In the genomic region with DNA sequence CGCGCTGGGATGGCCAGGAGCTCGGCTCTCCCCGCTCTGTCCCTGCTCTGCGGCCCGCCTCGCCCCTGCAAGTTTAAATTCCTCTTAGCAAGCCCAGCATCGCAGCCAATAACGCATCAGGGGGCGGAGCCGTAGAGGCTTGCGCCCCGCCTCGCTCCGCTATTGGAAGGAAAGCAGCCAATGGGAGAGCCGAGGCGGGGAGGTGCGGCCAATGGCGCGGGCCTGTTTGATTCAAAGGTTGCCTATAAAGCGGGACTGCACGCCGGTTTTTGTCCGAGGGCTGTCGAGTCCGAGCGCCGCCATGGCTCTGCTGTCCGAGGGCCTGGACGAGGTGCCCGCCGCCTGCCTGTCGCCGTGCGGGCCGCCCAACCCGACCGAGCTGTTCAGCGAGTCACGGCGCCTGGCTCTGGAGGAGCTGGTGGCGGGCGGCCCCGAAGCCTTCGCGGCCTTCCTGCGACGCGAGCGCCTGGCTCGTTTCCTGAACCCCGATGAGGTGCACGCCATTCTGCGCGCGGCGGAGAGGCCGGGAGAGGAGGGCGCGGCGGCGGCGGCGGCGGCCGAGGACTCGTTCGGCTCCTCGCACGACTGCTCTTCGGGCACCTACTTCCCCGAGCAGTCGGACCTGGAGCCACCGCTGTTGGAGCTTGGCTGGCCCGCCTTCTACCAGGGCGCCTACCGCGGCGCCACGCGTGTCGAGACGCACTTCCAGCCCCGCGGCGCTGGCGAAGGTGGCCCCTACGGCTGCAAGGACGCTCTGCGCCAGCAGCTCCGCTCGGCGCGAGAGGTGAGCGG, we compare ENCODE assay signal across 1 cellular context.
TF ChIP-seq lines count a peak whose summit lies in the region.

A gene with protein sequence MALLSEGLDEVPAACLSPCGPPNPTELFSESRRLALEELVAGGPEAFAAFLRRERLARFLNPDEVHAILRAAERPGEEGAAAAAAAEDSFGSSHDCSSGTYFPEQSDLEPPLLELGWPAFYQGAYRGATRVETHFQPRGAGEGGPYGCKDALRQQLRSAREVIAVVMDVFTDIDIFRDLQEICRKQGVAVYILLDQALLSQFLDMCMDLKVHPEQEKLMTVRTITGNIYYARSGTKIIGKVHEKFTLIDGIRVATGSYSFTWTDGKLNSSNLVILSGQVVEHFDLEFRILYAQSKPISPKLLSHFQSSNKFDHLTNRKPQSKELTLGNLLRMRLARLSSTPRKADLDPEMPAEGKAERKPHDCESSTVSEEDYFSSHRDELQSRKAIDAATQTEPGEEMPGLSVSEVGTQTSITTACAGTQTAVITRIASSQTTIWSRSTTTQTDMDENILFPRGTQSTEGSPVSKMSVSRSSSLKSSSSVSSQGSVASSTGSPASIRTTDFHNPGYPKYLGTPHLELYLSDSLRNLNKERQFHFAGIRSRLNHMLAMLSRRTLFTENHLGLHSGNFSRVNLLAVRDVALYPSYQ (plus strand): TSS at position 276 of the 792 bp plus-strand sequence. CDS start 26 bp downstream, at position 302.

TF ChIP-seq in H1, 55 proteins besides CTCF, POLR2A, EP300 and RAD21 (continued from another document):
- TF ChIP-seq SAP30 (IDR thresholded peaks at IDR 0.05; ENCODE audit: insufficient read depth, insufficient replicate concordance, low read length) (no peak), NANOG (IDR thresholded peaks at IDR 0.05; ENCODE audit: insufficient read depth, low read depth, low read length, poor library complexity, severe bottlenecking) (no peak), SIX5 (IDR thresholded peaks at IDR 0.05; ENCODE audit: low read depth, low read length) (no peak), SRF (IDR thresholded peaks at IDR 0.05; ENCODE audit: low read depth, low read length) (no peak)
- TF ChIP-seq, protein P1, sequence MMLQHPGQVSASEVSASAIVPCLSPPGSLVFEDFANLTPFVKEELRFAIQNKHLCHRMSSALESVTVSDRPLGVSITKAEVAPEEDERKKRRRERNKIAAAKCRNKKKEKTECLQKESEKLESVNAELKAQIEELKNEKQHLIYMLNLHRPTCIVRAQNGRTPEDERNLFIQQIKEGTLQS (IDR thresholded peaks at IDR 0.05; ENCODE audit: insufficient read depth, low read depth, low read length): no peak
